In genomic region chr6:63537959-63538300, GRCh38 we compare ENCODE assay signal across 22 cellular contexts. TPM values are rescaled to one million over a fixed set of nuclear protein-coding genes. Genes with fewer than 3 reads are reported as not detected.
DNase-seq lines count a peak whose midpoint lies in the region; ATAC-seq, FAIRE-seq and TF ChIP-seq lines count a peak whose summit lies in the region.
"Had no signal": no experiment of that assay in that cellular context is flagged by ENCODE, and none has a peak within 500 bp of the region (broad histone marks: within the 10 kb centered on the region; RNA-seq: fewer than 3 reads in every experiment).

No MANE protein-coding gene starts in this region.

- H2AFZ ChIP-seq in PC-9 (no peak overlapping the region), keratinocyte (ENCODE audit: control insufficient read depth, low read length) (no peak overlapping the region)

- no peak for TF ChIP-seq POLR2A in breast epithelium (IDR thresholded peaks at IDR 0.05)

- no peaks in the 10 kb centered on the region for H3K79me1 ChIP-seq in mesendoderm (ENCODE audit: low read length)

- peaks cover 13% of the 10 kb centered on the region for H3K4me1 Mint-ChIP-seq in MCF 10A (ENCODE audit: insufficient read depth, unreplicated experiment)
- H3K4me1 Mint-ChIP-seq: CD4-positive, CD25-positive, alpha-beta regulatory T cell had no signal

- CTCF ChIA-PET in MCF 10A (lab: Yijun Ruan, JAX) (no interaction called here), PC-9 (lab: Charles Lee) (no interaction called here)

- no peak overlapping the region for H3K18ac ChIP-seq in mesendoderm (ENCODE audit: low read length)

- BruUV-seq in MCF 10A (replicated peaks; lab: Mats Ljungman, UMichigan) (no TSS peak), PC-9 (replicated peaks; lab: Mats Ljungman, UMichigan) (TSS peak; percentile 89)

- TF ChIP-seq CTCF in MCF 10A (IDR thresholded peaks at IDR 0.05; ENCODE audit: unreplicated experiment), result no peak
- TF ChIP-seq CTCF in breast epithelium (IDR thresholded peaks at IDR 0.05), result no peak
- no peak for TF ChIP-seq CTCF in PC-9 (conservative IDR thresholded peaks at IDR 0.05)
- TF ChIP-seq CTCF in keratinocyte (optimal IDR thresholded peaks at IDR 0.05 in 1 of 3, IDR thresholded peaks at IDR 0.05 in 1 of 3, conservative IDR thresholded peaks at IDR 0.05 in 1 of 3; ENCODE audit: extremely low read depth in 1 of 3, insufficient read depth in 2 of 3, low read length in 3 of 3), result no peak

- H3K9me3 ChIP-seq in breast epithelium, result no peaks in the 10 kb centered on the region
- H3K9me3 ChIP-seq in PC-9 (ENCODE audit: insufficient read depth, low read depth), result peaks cover 5% of the 10 kb centered on the region; the same call in 1 of the 2 replicates
- no peaks in the 10 kb centered on the region for H3K9me3 ChIP-seq in keratinocyte (ENCODE audit: control insufficient read depth, low read depth, low read length)
- H3K9me3 ChIP-seq: SJCRH30 had no signal

- no peaks in the 10 kb centered on the region for H3K36me3 Mint-ChIP-seq in MCF 10A (ENCODE audit: insufficient read depth, unreplicated experiment)
- H3K36me3 Mint-ChIP-seq: CD4-positive, CD25-positive, alpha-beta regulatory T cell had no signal

- H3K27ac Mint-ChIP-seq in MCF 10A (ENCODE audit: low read depth, unreplicated experiment), result peak overlapping the region; percentile 74
- H3K27ac Mint-ChIP-seq: B cell; CD4-positive, CD25-positive, alpha-beta regulatory T cell; T-helper 1 cell treated with Interleukin-12 subunit alpha and Interleukin-12 subunit beta and Interleukin-4 antibody, amounts not matched to agents 30 μg/mL and 1 μg/mL, for 36 hours had no signal

- dilution Hi-C loops in keratinocyte (cut with MboI; ENCODE audit: extremely low pct_ligation_motif_present, low sequenced_read_pairs), result no loop called here

- H3K9me2 ChIP-seq in PC-9 (ENCODE audit: insufficient read depth), result no peaks in the 10 kb centered on the region

- H3K27me3 Mint-ChIP-seq in MCF 10A (ENCODE audit: insufficient read depth, unreplicated experiment), result no peaks in the 10 kb centered on the region

- H2BK120ac ChIP-seq in mesendoderm (ENCODE audit: low read depth, low read length), result no peak overlapping the region

- H4K20me1 ChIP-seq in PC-9 (ENCODE audit: insufficient read depth) (no peaks in the 10 kb centered on the region), keratinocyte (ENCODE audit: control insufficient read depth, extremely low read depth, insufficient read depth, low read length) (no peaks in the 10 kb centered on the region)

- no peak for ATAC-seq in HG02759 (IDR thresholded peaks at IDR 0.05; ENCODE audit: unreplicated experiment)
- no peak for ATAC-seq in GM21390 (IDR thresholded peaks at IDR 0.05; ENCODE audit: unreplicated experiment)
- ATAC-seq: PC-3 had no signal

- H4K8ac ChIP-seq in mesendoderm (ENCODE audit: low read depth, low read length), result no peak overlapping the region

- H3K4ac ChIP-seq in mesendoderm (ENCODE audit: low read depth, low read length), result no peak overlapping the region

- H3K9ac ChIP-seq in keratinocyte (ENCODE audit: control insufficient read depth, extremely low read depth, insufficient read depth, low read length) (no peak overlapping the region), mesendoderm (ENCODE audit: low read length) (no peak overlapping the region)

- no peak overlapping the region for H3K4me3 Mint-ChIP-seq in MCF 10A (ENCODE audit: unreplicated experiment)
- H3K4me3 Mint-ChIP-seq: B cell; CD4-positive, CD25-positive, alpha-beta regulatory T cell; T-helper 1 cell treated with Interleukin-12 subunit alpha and Interleukin-12 subunit beta and Interleukin-4 antibody, amounts not matched to agents 30 μg/mL and 1 μg/mL, for 36 hours had no signal

- H3K9me3 Mint-ChIP-seq in MCF 10A (ENCODE audit: unreplicated experiment), result peaks cover 7% of the 10 kb centered on the region
- H3K9me3 Mint-ChIP-seq: T-helper 1 cell treated with Interleukin-12 subunit alpha and Interleukin-12 subunit beta and Interleukin-4 antibody, amounts not matched to agents 30 μg/mL and 1 μg/mL, for 36 hours had no signal

- H3K36me3 ChIP-seq in breast epithelium, result no peaks in the 10 kb centered on the region
- H3K36me3 ChIP-seq in PC-9 (ENCODE audit: low read depth), result no peaks in the 10 kb centered on the region
- H3K36me3 ChIP-seq in keratinocyte (ENCODE audit: control insufficient read depth in 2 of 2, extremely low read depth in 1 of 2, insufficient read depth in 2 of 2, low read length in 2 of 2), result no peaks in the 10 kb centered on the region
- no peaks in the 10 kb centered on the region for H3K36me3 ChIP-seq in mesendoderm (ENCODE audit: control insufficient read depth, insufficient read depth, low read length)
- H3K36me3 ChIP-seq: SJCRH30 had no signal

- no peak overlapping the region for H2BK5ac ChIP-seq in mesendoderm (ENCODE audit: low read length)

- H3F3A ChIP-seq in PC-9 (ENCODE audit: insufficient read depth, low read depth), result peaks cover 26% of the 10 kb centered on the region

- intact Hi-C loops in MCF 10A (cut with micrococcal nuclease) (no loop called here), breast epithelium (cut with DNase I; ENCODE audit: low total_unique reads) (no loop called here), PC-9 (cut with micrococcal nuclease; ENCODE audit: unreplicated experiment) (loop anchor here (1.0 kb wide), 2 partner anchors 11 to 33 kb away; no protein-coding TSS in a partner anchor)

- no peak for FAIRE-seq in keratinocyte (lab: Jason Lieb, UNC)

- H3K4me2 ChIP-seq in PC-9, result peak overlapping the region; percentile 66
- H3K4me2 ChIP-seq in keratinocyte (ENCODE audit: control insufficient read depth, extremely low read depth, insufficient read depth, low read depth, low read length), result peak overlapping the region; percentile 75
- H3K4me2 ChIP-seq in mesendoderm (ENCODE audit: low read length), result no peak overlapping the region

- DNase-seq in MCF 10A (ENCODE audit: unreplicated experiment), result no peak
- DNase-seq in breast epithelium (ENCODE audit: low spot score in 2 of 2), result no peak
- no peak for DNase-seq in PC-9
- DNase-seq in keratinocyte (ENCODE audit: low read depth, low spot score), result no peak
- DNase-seq in mesendoderm, result no peak
- DNase-seq in NOMO-1 treated with dmso at 0.1 percent for 144 hours (lab: John Stamatoyannopoulos, UW; ENCODE audit: unreplicated experiment), result no peak
- DNase-seq: 8988T; CD4-positive, CD25-positive, alpha-beta regulatory T cell; COR-L47; GDM1; KBM-7; NCI-H187; NCI-H2107; NCI-H226; NCI-H524; NCI-H82 had no signal

- POLR2A ChIA-PET in MCF 10A (lab: Yijun Ruan, JAX), result interaction anchor here (1.2 to 4.0 kb wide), 9 partner anchors 11 to 37 kb away, joined by 3 to 41 read pairs (median 9); no protein-coding TSS in a partner anchor
- POLR2A ChIA-PET in PC-9 (lab: Charles Lee; ENCODE audit: unreplicated experiment), result interaction anchor here (0.6 kb wide), 1 partner anchor 34 kb away, joined by 4 read pairs; no protein-coding TSS in a partner anchor

- H3K79me2 ChIP-seq in PC-9 (ENCODE audit: low read depth) (no peaks in the 10 kb centered on the region), keratinocyte (ENCODE audit: control insufficient read depth, insufficient read depth, low read length) (no peaks in the 10 kb centered on the region), mesendoderm (ENCODE audit: control insufficient read depth, insufficient read depth, low read length) (no peaks in the 10 kb centered on the region)

- no peak overlapping the region for H3K4me3 ChIP-seq in breast epithelium
- no peak overlapping the region for H3K4me3 ChIP-seq in PC-9
- H3K4me3 ChIP-seq in keratinocyte (ENCODE audit: control insufficient read depth in 2 of 3, extremely low read depth in 1 of 3, insufficient read depth in 2 of 3, low read depth in 1 of 3, low read length in 3 of 3), result no peak overlapping the region
- H3K4me3 ChIP-seq in mesendoderm (ENCODE audit: low read length), result no peak overlapping the region
- H3K4me3 ChIP-seq: SJCRH30 had no signal

- no peaks in the 10 kb centered on the region for H3K9me1 ChIP-seq in keratinocyte (ENCODE audit: control insufficient read depth, extremely low read depth, insufficient read depth, low read length)

- H3K4me1 ChIP-seq in breast epithelium, result no peaks in the 10 kb centered on the region
- H3K4me1 ChIP-seq in PC-9 (replicated peaks; ENCODE audit: insufficient read depth), result peaks cover 38% of the 10 kb centered on the region
- H3K4me1 ChIP-seq in keratinocyte (ENCODE audit: control insufficient read depth, extremely low read depth, insufficient read depth, low read length), result peaks cover 18% of the 10 kb centered on the region
- no peaks in the 10 kb centered on the region for H3K4me1 ChIP-seq in mesendoderm (ENCODE audit: control insufficient read depth, low read depth, low read length)

- H3K23ac ChIP-seq in mesendoderm (ENCODE audit: low read length), result no peak overlapping the region

- no peak overlapping the region for H2BK15ac ChIP-seq in mesendoderm (replicated peaks; ENCODE audit: low read depth)

- H3K27ac ChIP-seq in breast epithelium (no peak overlapping the region), PC-9 (peak overlapping the region; percentile 76), keratinocyte (ENCODE audit: control insufficient read depth, insufficient read depth, low read length) (peak overlapping the region; percentile 84), mesendoderm (ENCODE audit: low read depth, low read length) (no peak overlapping the region)
- H3K27ac ChIP-seq: SJCRH30 had no signal

- H3K27me3 ChIP-seq in breast epithelium (no peaks in the 10 kb centered on the region), PC-9 (ENCODE audit: insufficient read depth, low read depth) (no peaks in the 10 kb centered on the region), keratinocyte (ENCODE audit: control insufficient read depth, extremely low read depth, insufficient read depth, low read length) (no peaks in the 10 kb centered on the region), mesendoderm (ENCODE audit: insufficient read depth, low read length, poor library complexity) (peaks cover 6% of the 10 kb centered on the region)
- H3K27me3 ChIP-seq: SJCRH30 had no signal

- H4K5ac ChIP-seq in mesendoderm (ENCODE audit: low read length), result no peak overlapping the region

- no peak overlapping the region for H2AK5ac ChIP-seq in mesendoderm (ENCODE audit: low read length)

- H3K56ac ChIP-seq in mesendoderm (ENCODE audit: low read length), result no peak overlapping the region

RNA-seq across cellular contexts. Expression of gene PTP4A1, which starts 34.4 kb away (rescaled TPM):
- 239 and 382 TPM in 2 replicates for total RNA-seq in MCF 10A (2022)
- total RNA-seq in breast epithelium, result 10 to 100 TPM; 22.9 to 38.5 (median 26.9) TPM
- 46.4 and 63.8 TPM in 2 replicates for total RNA-seq in PC-9 (2021)
- polyA plus RNA-seq in keratinocyte, result 31.8 to 79.1 TPM (median 65.7 TPM) in 3 replicates
- 62.0 TPM for polyA plus RNA-seq in keratinocyte (2011; ENCODE audit: low read depth)
- polyA plus RNA-seq in keratinocyte (2011; cell fraction: cytosol; rRNA removed), result 55.1 and 132 TPM in 2 replicates
- polyA plus RNA-seq in keratinocyte (2011; cell fraction: nucleus; rRNA removed), result 54.7 and 71.1 TPM in 2 replicates
- 75.4 and 107 TPM in 2 replicates for polyA plus RNA-seq in keratinocyte (2012; ENCODE audit: low replicate concordance)
- polyA minus RNA-seq in keratinocyte, result 4.1 to 93.0 TPM (median 37.7 TPM) in 3 replicates
- 31.8 TPM for polyA minus RNA-seq in keratinocyte (2011; cell fraction: cytosol; rRNA and poly(A)+ RNA removed)
- 81.6 and 130 TPM in 2 replicates for polyA minus RNA-seq in keratinocyte (2011; cell fraction: nucleus; rRNA and poly(A)+ RNA removed)
- polyA plus RNA-seq in mesendoderm (2013, experiment 1 of 2), result 62.5 TPM
- polyA plus RNA-seq in mesendoderm (2013, experiment 2 of 2), result 62.7 TPM

Comparison
In these comparisons a context has a peak if more than half of its experiments do, and no peak if none do; other contexts are left out.
1. H3K27ac ChIP-seq: peak in PC-9 (single experiment) and keratinocyte (single experiment); none in breast epithelium (0 of 2) and mesendoderm (single experiment).